Comparison of ENCODE assay signal across 21 cellular contexts in genomic region chr12:66164349-66164821, GRCh38. TPM values are rescaled to one million over a fixed set of nuclear protein-coding genes. Genes with fewer than 3 reads are reported as not detected.
DNase-seq lines count a peak whose midpoint lies in the region; ATAC-seq and TF ChIP-seq lines count a peak whose summit lies in the region.
"Had no signal": no experiment of that assay in that cellular context is flagged by ENCODE, and none has a peak within 500 bp of the region (broad histone marks: within the 10 kb centered on the region; RNA-seq: fewer than 3 reads in every experiment).

No MANE protein-coding gene starts in this region.

- H3K36me3 Mint-ChIP-seq in stimulated activated naive CD8-positive, alpha-beta T cell treated with anti-CD3 and anti-CD28 coated beads, Interleukin-15, Interleukin-2, amounts not matched to agents 100 ng/mL and 50 ng/mL, for 24 hours (ENCODE audit: low read depth): peaks cover 78% of the 10 kb centered on the region
- H3K36me3 Mint-ChIP-seq in activated naive CD8-positive, alpha-beta T cell treated with anti-CD3 and anti-CD28 coated beads for 36 hours: peaks cover 85% of the 10 kb centered on the region

- no peak for DNase-seq in stimulated activated naive CD8-positive, alpha-beta T cell treated with anti-CD3 and anti-CD28 coated beads, Interleukin-15, Interleukin-2, amounts not matched to agents 100 U/mL and 50 U/mL, for 24 hours
- no peak for DNase-seq in activated naive CD8-positive, alpha-beta T cell treated with anti-CD3 and anti-CD28 coated beads for 36 hours
- peak; percentile 45 for DNase-seq in fibroblast of villous mesenchyme (ENCODE audit: low read depth)
- DNase-seq in GM19238 (ENCODE audit: insufficient read length, low spot score): no peak
- DNase-seq in SIG-M5 (lab: John Stamatoyannopoulos, UW): no peak
- DNase-seq in kidney tubule cell (ENCODE audit: low spot score): no peak
- DNase-seq: activated CD4-positive, alpha-beta T cell treated with anti-CD3 and anti-CD28 coated beads, Interleukin-2, amount 50 U/mL, for 48 hours; Caco-2; H9; left cardiac atrium; midbrain; NCI-H1694 treated with DMSO at 0.1 percent for 48 hours; NCI-H345; right cardiac atrium; stimulated activated naive CD8-positive, alpha-beta T cell treated with anti-CD3 and anti-CD28 coated beads, Interleukin-15, amount 100 ng/mL, for 72 hours; upper lobe of left lung had no signal

- no peak overlapping the region for H3K4me3 ChIP-seq in fibroblast of villous mesenchyme (ENCODE audit: low read depth, low read length)
- H3K4me3 ChIP-seq: ascending aorta, gastroesophageal sphincter, upper lobe of left lung had no signal

- H3K27me3 Mint-ChIP-seq in stimulated activated naive CD8-positive, alpha-beta T cell treated with anti-CD3 and anti-CD28 coated beads, Interleukin-15, Interleukin-2, amounts not matched to agents 100 ng/mL and 50 ng/mL, for 24 hours: no peaks in the 10 kb centered on the region
- no peaks in the 10 kb centered on the region for H3K27me3 Mint-ChIP-seq in activated naive CD8-positive, alpha-beta T cell treated with anti-CD3 and anti-CD28 coated beads for 36 hours
- H3K27me3 Mint-ChIP-seq: stimulated activated naive CD8-positive, alpha-beta T cell treated with anti-CD3 and anti-CD28 coated beads, Interleukin-15, amount 100 ng/mL, for 72 hours had no signal

- peaks cover 21% of the 10 kb centered on the region for H3K9me3 Mint-ChIP-seq in stimulated activated naive CD8-positive, alpha-beta T cell treated with anti-CD3 and anti-CD28 coated beads, Interleukin-15, Interleukin-2, amounts not matched to agents 100 ng/mL and 50 ng/mL, for 24 hours
- peaks cover 28% of the 10 kb centered on the region for H3K9me3 Mint-ChIP-seq in activated naive CD8-positive, alpha-beta T cell treated with anti-CD3 and anti-CD28 coated beads for 36 hours

- H3K4me3 Mint-ChIP-seq in stimulated activated naive CD8-positive, alpha-beta T cell treated with anti-CD3 and anti-CD28 coated beads, Interleukin-15, Interleukin-2, amounts not matched to agents 100 ng/mL and 50 ng/mL, for 24 hours: no peak overlapping the region
- no peak overlapping the region for H3K4me3 Mint-ChIP-seq in activated naive CD8-positive, alpha-beta T cell treated with anti-CD3 and anti-CD28 coated beads for 36 hours
- H3K4me3 Mint-ChIP-seq: H9 had no signal

- H3K27ac Mint-ChIP-seq in stimulated activated naive CD8-positive, alpha-beta T cell treated with anti-CD3 and anti-CD28 coated beads, Interleukin-15, Interleukin-2, amounts not matched to agents 100 ng/mL and 50 ng/mL, for 24 hours: peak overlapping the region; percentile 24
- peak overlapping the region; percentile 30 for H3K27ac Mint-ChIP-seq in activated naive CD8-positive, alpha-beta T cell treated with anti-CD3 and anti-CD28 coated beads for 36 hours
- H3K27ac Mint-ChIP-seq: H9 had no signal

- H3K4me1 Mint-ChIP-seq in stimulated activated naive CD8-positive, alpha-beta T cell treated with anti-CD3 and anti-CD28 coated beads, Interleukin-15, Interleukin-2, amounts not matched to agents 100 ng/mL and 50 ng/mL, for 24 hours (ENCODE audit: low read depth): peaks cover 73% of the 10 kb centered on the region
- H3K4me1 Mint-ChIP-seq in activated naive CD8-positive, alpha-beta T cell treated with anti-CD3 and anti-CD28 coated beads for 36 hours: peaks cover 43% of the 10 kb centered on the region

- no peak for ATAC-seq in stimulated activated naive CD8-positive, alpha-beta T cell treated with anti-CD3 and anti-CD28 coated beads, Interleukin-15, Interleukin-2, amounts not matched to agents 100 U/mL and 50 U/mL, for 24 hours
- no peak for ATAC-seq in HG03175 (IDR thresholded peaks at IDR 0.05; ENCODE audit: unreplicated experiment)
- ATAC-seq: gastroesophageal sphincter; left cardiac atrium; right cardiac atrium; SK-N-SH treated with all-trans-retinoic acid at 6 μM for 48 hours; stimulated activated naive CD8-positive, alpha-beta T cell treated with anti-CD3 and anti-CD28 coated beads, Interleukin-15, amount 100 ng/mL, for 72 hours had no signal

- no peak for TF ChIP-seq CTCF in fibroblast of villous mesenchyme (IDR thresholded peaks at IDR 0.05; ENCODE audit: insufficient read depth, low read depth, low read length)

RNA-seq across cellular contexts. Expression of gene TMBIM4, which starts 5.4 kb away (rescaled TPM):
- 10 to 100 TPM; 38.8 to 39.4 TPM for total RNA-seq in activated naive CD8-positive, alpha-beta T cell treated with anti-CD3 and anti-CD28 coated beads for 36 hours
- total RNA-seq in fibroblast of villous mesenchyme: 80.5 and 175 TPM in 2 replicates

RNA-seq across cellular contexts. Expression of gene IRAK3, which starts 24.6 kb away (rescaled TPM):
- under 1 TPM; 0.30 to 0.33 TPM for total RNA-seq in activated naive CD8-positive, alpha-beta T cell treated with anti-CD3 and anti-CD28 coated beads for 36 hours
- total RNA-seq in fibroblast of villous mesenchyme: 2.6 and 3.0 TPM in 2 replicates
- total RNA-seq: Caco-2 had no signal

RNA-seq across cellular contexts. Expression of gene LLPH, which starts 33.8 kb away (rescaled TPM):
- total RNA-seq in activated naive CD8-positive, alpha-beta T cell treated with anti-CD3 and anti-CD28 coated beads for 36 hours: 10 to 100 TPM; 51.7 to 56.0 TPM
- total RNA-seq in fibroblast of villous mesenchyme: 3.9 and 5.6 TPM in 2 replicates
